ENCODE assay signal across 8 cellular contexts in the genomic region with DNA sequence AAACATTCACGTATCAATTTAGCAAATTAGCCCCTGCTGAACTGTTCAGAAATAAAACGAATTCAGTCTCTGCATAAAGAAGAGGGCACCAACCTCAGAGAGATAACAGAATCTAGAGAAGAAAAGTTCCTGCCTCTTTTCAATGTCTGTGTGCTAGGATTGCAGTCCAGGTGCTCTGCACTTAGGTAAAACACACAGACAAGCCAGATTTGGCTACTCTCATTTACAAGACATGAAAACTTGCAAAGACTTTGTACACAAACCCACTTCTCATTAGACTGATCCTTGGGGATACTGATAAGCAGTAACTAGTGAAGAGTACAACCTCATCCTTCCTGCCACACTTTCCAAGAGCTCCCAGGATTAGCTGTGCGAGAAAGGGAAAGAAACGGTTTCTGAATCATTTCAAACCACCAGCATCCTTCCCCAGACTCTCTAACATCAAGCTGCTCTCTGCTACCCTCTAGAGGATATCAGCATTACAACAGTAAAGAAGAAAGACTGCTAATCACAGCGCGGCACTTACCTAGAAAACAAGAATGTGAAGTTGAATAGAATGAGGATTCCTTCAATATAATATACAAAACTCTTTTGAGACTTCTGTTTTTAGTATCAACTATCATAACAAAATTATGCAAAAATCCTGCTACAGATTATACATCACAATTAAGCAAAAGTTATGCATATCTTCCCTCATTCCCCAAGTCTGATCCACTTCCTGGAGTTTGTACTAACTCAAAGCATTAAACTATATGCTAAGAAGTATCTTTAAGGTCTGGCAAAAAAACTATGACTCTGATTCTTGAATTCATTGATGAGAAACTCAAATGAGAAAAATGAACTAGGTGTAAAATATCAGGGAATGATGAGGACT.
A peak's percentile ranks its signal among the peaks of the same experiment; 100 is the strongest.
DNase-seq lines count a peak whose midpoint lies in the region; ATAC-seq, FAIRE-seq and TF ChIP-seq lines count a peak whose summit lies in the region.

No MANE protein-coding gene starts in this region.

- H2BK5ac ChIP-seq in H1 (ENCODE audit: low read depth, low read length) = no peak overlapping the region

- H3K27ac Mint-ChIP-seq in activated CD8-positive, alpha-beta memory T cell treated with anti-CD3 and anti-CD28 coated beads, Interleukin-2, amount 10 ng/mL, durations not matched to agents 7 days and 5 days = no peak overlapping the region
- H3K27ac Mint-ChIP-seq in memory B cell = no peak overlapping the region

- H3K9me3 Mint-ChIP-seq in activated CD8-positive, alpha-beta memory T cell treated with anti-CD3 and anti-CD28 coated beads, Interleukin-2, amount 10 ng/mL, durations not matched to agents 7 days and 5 days (ENCODE audit: low read depth) = no peaks in the 10 kb centered on the region
- no peaks in the 10 kb centered on the region for H3K9me3 Mint-ChIP-seq in memory B cell

- H3K79me1 ChIP-seq in H1 (ENCODE audit: low read depth, low read length) = no peaks in the 10 kb centered on the region

- peak; percentile 42 for ATAC-seq in activated CD8-positive, alpha-beta memory T cell treated with anti-CD3 and anti-CD28 coated beads, Interleukin-2, amount 10 ng/mL, durations not matched to agents 7 days and 5 days
- ATAC-seq in GM21529 (IDR thresholded peaks at IDR 0.05; ENCODE audit: unreplicated experiment) = peak; percentile 97
- peak; percentile 88 for ATAC-seq in PC-3
- ATAC-seq in memory B cell (ENCODE audit: low read depth) = peak; percentile 51

- no peaks in the 10 kb centered on the region for H3K36me3 Mint-ChIP-seq in activated CD8-positive, alpha-beta memory T cell treated with anti-CD3 and anti-CD28 coated beads, Interleukin-2, amount 10 ng/mL, durations not matched to agents 7 days and 5 days
- H3K36me3 Mint-ChIP-seq in memory B cell = no peaks in the 10 kb centered on the region

- H3K4me2 ChIP-seq in PC-3 (ENCODE audit: low read length) = no peak overlapping the region
- no peak overlapping the region; a peak in 1 of 4 replicates for H3K4me2 ChIP-seq in H1 (ENCODE audit: insufficient read depth in 1 of 2, low read depth in 2 of 2, low read length in 2 of 2)

- BruUV-seq in PC-3 (replicated peaks; lab: Mats Ljungman, UMichigan) = no TSS peak

- peak; percentile 97 for FAIRE-seq in H1 (lab: Jason Lieb, UNC)

- no peak overlapping the region for H3K56ac ChIP-seq in H1 (replicated peaks; ENCODE audit: insufficient read length, low read depth, low read length)

- H3K9me2 ChIP-seq in PC-3 (replicated peaks; ENCODE audit: low read length) = no peaks in the 10 kb centered on the region

- H3K36me3 ChIP-seq in PC-3 (ENCODE audit: low read depth, low read length) = no peaks in the 10 kb centered on the region
- H3K36me3 ChIP-seq in H1 (ENCODE audit: control insufficient read depth in 2 of 4, insufficient read depth in 4 of 4, low read length in 3 of 4) = no peaks in the 10 kb centered on the region

- no peak overlapping the region for H2BK12ac ChIP-seq in H1 (ENCODE audit: low read depth, low read length)

- no peak for DNase-seq in activated CD8-positive, alpha-beta memory T cell treated with anti-CD3 and anti-CD28 coated beads, Interleukin-2, amount 10 ng/mL, durations not matched to agents 7 days and 5 days
- DNase-seq in activated CD8-positive, alpha-beta memory T cell treated with anti-CD3 and anti-CD28 coated beads, Interleukin-2, amount 50 U/mL, for 4 hours = no peak
- DNase-seq in HL-60 (ENCODE audit: low read depth in 1 of 2, low spot score in 1 of 2) (peak in 1 of 2 experiments; percentile 5), PC-3 (peak; percentile 64), H1 (ENCODE audit: low read depth in 1 of 2, low spot score in 2 of 2) (no peak), memory B cell (ENCODE audit: low spot score in 2 of 2) (peak in 1 of 2 donors; percentile 3), UCSD-AML1 (lab: John Stamatoyannopoulos, UW; ENCODE audit: unreplicated experiment) (no peak)

- WGBS in H1 (ENCODE audit: extremely low coverage in 1 of 2, insufficient coverage in 1 of 2, insufficient read length in 1 of 2, insufficient replicate concordance in 2 of 2, low coverage in 1 of 2, low lambda C conversion rate in 2 of 2, missing lambda C conversion rate in 1 of 2), 2 experiments = 45% methylated on average over 6 of the region's 6 CpGs; no CpG with 5 or more reads in 1 of the 2 experiments

- H3K9ac ChIP-seq in PC-3 (ENCODE audit: low read length) (no peak overlapping the region), H1 (replicated peaks in 1 of 4; ENCODE audit: extremely low read depth in 1 of 4, low read depth in 3 of 4, low read length in 3 of 4) (no peak overlapping the region)

- no peak overlapping the region for H3K14ac ChIP-seq in H1 (ENCODE audit: insufficient read length)

- POLR2A ChIA-PET in PC-3 (lab: Charles Lee; ENCODE audit: unreplicated experiment) = interaction anchor here (0.6 to 0.7 kb wide), 2 partner anchors 241 to 1224 kb away, joined by 3 to 16 read pairs; no protein-coding TSS in a partner anchor
- POLR2A ChIA-PET in H1 (lab: Charles Lee; ENCODE audit: partially characterized antibody) = interaction anchor here (0.5 to 1.0 kb wide), 3 partner anchors 135 to 1203 kb away, joined by 3 to 4 read pairs (median 3); no protein-coding TSS in a partner anchor

- H3K4ac ChIP-seq in H1 (replicated peaks; ENCODE audit: insufficient read length, low read depth, low read length) = no peak overlapping the region

- no peak overlapping the region for H3K18ac ChIP-seq in H1 (ENCODE audit: extremely low read depth, low read length)

- TF ChIP-seq CTCF in HL-60 (IDR thresholded peaks at IDR 0.05; ENCODE audit: insufficient read depth, low read length) = peak; percentile 36
- peak; percentile 65 for TF ChIP-seq CTCF in PC-3 (conservative IDR thresholded peaks at IDR 0.05; ENCODE audit: low read depth, low read length)
- TF ChIP-seq CTCF in H1 (IDR thresholded peaks at IDR 0.05; ENCODE audit: control extremely low read depth in 1 of 3, insufficient read depth in 1 of 3, low read depth in 1 of 3, low read length in 3 of 3) = peak in 2 of 3 experiments; percentile 62 to 84; a peak in 3 of 4 replicates

- no peak overlapping the region for H2BK15ac ChIP-seq in H1 (ENCODE audit: low read length)

- H4K20me1 ChIP-seq in PC-3 (ENCODE audit: low read length) = no peaks in the 10 kb centered on the region
- H4K20me1 ChIP-seq in H1 (replicated peaks in 1 of 2; ENCODE audit: control insufficient read depth in 1 of 2, insufficient read depth in 2 of 2, low read length in 2 of 2) = no peaks in the 10 kb centered on the region

- TF ChIP-seq POLR2A in H1 (IDR thresholded peaks at IDR 0.05; ENCODE audit: control extremely low read depth in 1 of 2, low read depth in 2 of 2, low read length in 2 of 2) = no peak

- H3K27me3 ChIP-seq in HL-60 (ENCODE audit: insufficient read depth, poor library complexity, severe bottlenecking) (no peaks in the 10 kb centered on the region), PC-3 (ENCODE audit: low read length) (no peaks in the 10 kb centered on the region), H1 (replicated peaks in 1 of 4; ENCODE audit: control insufficient read depth in 3 of 4, extremely low read depth in 1 of 4, insufficient read depth in 3 of 4, low read length in 3 of 4) (no peaks in the 10 kb centered on the region)

- no peaks in the 10 kb centered on the region for H3K4me1 ChIP-seq in PC-3 (ENCODE audit: insufficient read depth, low read length)
- H3K4me1 ChIP-seq in H1 (replicated peaks in 1 of 4; ENCODE audit: control insufficient read depth in 3 of 4, insufficient read depth in 4 of 4, low read length in 3 of 4) = peaks cover 0 to 12% (median 2%) of the 10 kb centered on the region in 4 experiments; a peak in 5 of 7 replicates

- no peaks in the 10 kb centered on the region; the same call in 1 of the 2 replicates for H3K23me2 ChIP-seq in H1 (ENCODE audit: low read depth, low read length)

- H3K9me3 ChIP-seq in PC-3 (ENCODE audit: low read length) = no peaks in the 10 kb centered on the region
- no peaks in the 10 kb centered on the region for H3K9me3 ChIP-seq in H1 (ENCODE audit: insufficient read depth in 2 of 2, low read depth in 1 of 2, low read length in 1 of 2)

- H3K79me2 ChIP-seq in PC-3 (ENCODE audit: low read length) = no peaks in the 10 kb centered on the region
- H3K79me2 ChIP-seq in H1 (ENCODE audit: control insufficient read depth in 1 of 2, insufficient read depth in 2 of 2, low read length in 2 of 2) = peaks cover 0 to 10% of the 10 kb centered on the region in 2 experiments; a peak in 2 of 4 replicates

- no peak overlapping the region for H4K5ac ChIP-seq in H1 (ENCODE audit: insufficient read length, low read depth, low read length)

- H3K27me3 Mint-ChIP-seq in activated CD8-positive, alpha-beta memory T cell treated with anti-CD3 and anti-CD28 coated beads, Interleukin-2, amount 10 ng/mL, durations not matched to agents 7 days and 5 days = no peaks in the 10 kb centered on the region
- H3K27me3 Mint-ChIP-seq in memory B cell = peaks cover 8% of the 10 kb centered on the region

- peak; percentile 80 to 81 for TF ChIP-seq RAD21 in H1 (IDR thresholded peaks at IDR 0.05 in 1 of 2, conservative IDR thresholded peaks at IDR 0.05 in 1 of 2; ENCODE audit: low read depth in 2 of 2, low read length in 2 of 2)

- no peak overlapping the region for H3K4me3 Mint-ChIP-seq in activated CD8-positive, alpha-beta memory T cell treated with anti-CD3 and anti-CD28 coated beads, Interleukin-2, amount 10 ng/mL, durations not matched to agents 7 days and 5 days
- no peak overlapping the region for H3K4me3 Mint-ChIP-seq in memory B cell

- CTCF ChIA-PET in activated CD8-positive, alpha-beta memory T cell treated with anti-CD3 and anti-CD28 coated beads, Interleukin-2, amount 10 ng/mL, durations not matched to agents 7 days and 5 days (lab: Charles Lee) = interaction anchor here (0.6 to 1.1 kb wide), 2 partner anchors 15 to 171 kb away, joined by 3 to 5 read pairs; no protein-coding TSS in a partner anchor
- CTCF ChIA-PET in PC-3 (lab: Charles Lee) = interaction anchor here (0.6 to 1.6 kb wide), 2 partner anchors 293 to 539 kb away, joined by 4 to 5 read pairs; no protein-coding TSS in a partner anchor
- CTCF ChIA-PET in H1 (lab: Charles Lee; ENCODE audit: partially characterized antibody) = interaction anchor here (0.7 to 2.3 kb wide), 31 partner anchors 9 to 304 kb away, joined by 3 to 10 read pairs (median 4); no protein-coding TSS in a partner anchor

- no peak overlapping the region for H2BK120ac ChIP-seq in H1 (replicated peaks; ENCODE audit: low read depth, low read length)

- intact Hi-C loops in PC-3 (cut with micrococcal nuclease) = loop anchor here (2.0 to 10.0 kb wide), 3 partner anchors 157 to 390 kb away; no protein-coding TSS in a partner anchor

- no peak overlapping the region for H2AK5ac ChIP-seq in H1 (ENCODE audit: low read depth, low read length)

- H3K23ac ChIP-seq in H1 (ENCODE audit: insufficient read length) = no peak overlapping the region

- no peak for TF ChIP-seq EP300 in H1 (IDR thresholded peaks at IDR 0.05; ENCODE audit: borderline replicate concordance in 1 of 2, low read depth in 2 of 2, low read length in 2 of 2)

- H4K91ac ChIP-seq in H1 (replicated peaks; ENCODE audit: insufficient read length, low read length) = no peak overlapping the region

- H3K4me3 ChIP-seq in HL-60 (replicated peaks; ENCODE audit: insufficient read depth, low read length) (no peak overlapping the region), PC-3 (ENCODE audit: low read length) (no peak overlapping the region), H1 (ENCODE audit: extremely low read depth in 1 of 4, insufficient read depth in 2 of 4, low read depth in 3 of 4, low read length in 4 of 4) (no peak overlapping the region)

- peaks cover 2% of the 10 kb centered on the region for H3K4me1 Mint-ChIP-seq in activated CD8-positive, alpha-beta memory T cell treated with anti-CD3 and anti-CD28 coated beads, Interleukin-2, amount 10 ng/mL, durations not matched to agents 7 days and 5 days
- H3K4me1 Mint-ChIP-seq in memory B cell = no peaks in the 10 kb centered on the region

- no peak overlapping the region for H2BK20ac ChIP-seq in H1 (ENCODE audit: low read length)

- H4K8ac ChIP-seq in H1 (ENCODE audit: extremely low read depth, insufficient read depth, low read length) = no peak overlapping the region

- H3K27ac ChIP-seq in HL-60 (replicated peaks) (no peak overlapping the region), PC-3 (ENCODE audit: low read length) (no peak overlapping the region), H1 (ENCODE audit: low read depth, low read length) (no peak overlapping the region)

- no peaks in the 10 kb centered on the region for H3F3A ChIP-seq in PC-3 (ENCODE audit: low read length, unreplicated experiment)

- H2AFZ ChIP-seq in PC-3 (ENCODE audit: low read length) (no peak overlapping the region), H1 (ENCODE audit: low read length) (no peak overlapping the region)

Comparison
In these comparisons a context has a peak if more than half of its experiments do, and no peak if none do; other contexts are left out.
1. ATAC-seq: peak in every context shown above with its lines; median percentile 97 in GM21529; 88 in PC-3; 51 in memory B cell; 42 in activated CD8-positive, alpha-beta memory T cell treated with anti-CD3 and anti-CD28 coated beads, Interleukin-2, amount 10 ng/mL, durations not matched to agents 7 days and 5 days.